In genomic region chr13:51920267-51920666, GRCh38 we compare ENCODE assay signal across 32 cellular contexts. TPM values are rescaled to one million over a fixed set of nuclear protein-coding genes. Genes with fewer than 3 reads are reported as not detected.
"Had no signal": no experiment of that assay in that cellular context is flagged by ENCODE, and none has a peak within 500 bp of the region (broad histone marks: within the 10 kb centered on the region; RNA-seq: fewer than 3 reads in every experiment).

No MANE protein-coding gene starts in this region.

- DNase-seq: activated CD4-positive, alpha-beta memory T cell treated with anti-CD3 and anti-CD28 coated beads for 36 hours; activated CD4-positive, alpha-beta T cell treated with anti-CD3 and anti-CD28 coated beads for 36 hours; activated CD4-positive, alpha-beta T cell treated with anti-CD3 and anti-CD28 coated beads, Interleukin-2, amount 50 U/mL, for 1 hour; activated naive CD4-positive, alpha-beta T cell treated with anti-CD3 and anti-CD28 coated beads, Interleukin-2, amount 10 ng/mL, durations not matched to agents 7 days and 5 days; activated naive CD8-positive, alpha-beta T cell treated with anti-CD3 and anti-CD28 coated beads, Interleukin-2, amount 50 U/mL, for 24 hours; activated T-cell treated with anti-CD3 and anti-CD28 coated beads, Interleukin-2, amount 50 U/mL, for 24 hours; anterior cingulate cortex; Kasumi-1; KG1; MG63; MV-4-11; NCI-H1092; NCI-H1436 treated with DMSO at 0.1 percent for 48 hours; NCI-H1694 treated with DMSO at 0.1 percent for 48 hours; NCI-H2029; NCI-H345; NCI-H524 treated with DMSO at 0.1 percent for 48 hours; SHP77; SJCRH30 had no signal

- H3K4me1 Mint-ChIP-seq: activated naive CD8-positive, alpha-beta T cell treated with anti-CD3 and anti-CD28 coated beads, Interleukin-2, amount 50 U/mL, for 24 hours; WTC11 had no signal

- H3K27me3 Mint-ChIP-seq: activated CD4-positive, alpha-beta T cell treated with anti-CD3 and anti-CD28 coated beads for 36 hours; activated naive CD8-positive, alpha-beta T cell; activated naive CD8-positive, alpha-beta T cell treated with anti-CD3 and anti-CD28 coated beads, Interleukin-2, amount 50 U/mL, for 24 hours had no signal

- H3K27ac ChIP-seq: SJCRH30, SK-N-MC had no signal

- FAIRE-seq: TTC549 had no signal

- H3K9me3 Mint-ChIP-seq: activated CD4-positive, alpha-beta memory T cell treated with anti-CD3 and anti-CD28 coated beads for 36 hours; activated naive CD4-positive, alpha-beta T cell treated with anti-CD3 and anti-CD28 coated beads, Interleukin-2, amount 10 ng/mL, durations not matched to agents 7 days and 5 days; activated naive CD8-positive, alpha-beta T cell treated with anti-CD3 and anti-CD28 coated beads, Interleukin-2, amount 50 U/mL, for 24 hours; activated T-cell treated with anti-CD3 and anti-CD28 coated beads, Interleukin-2, amount 50 U/mL, for 24 hours; activated T-helper 2 cell treated with anti-CD3 and anti-CD28 coated beads, Interferon-gamma antibody, Interleukin-2, Interleukin-4, amounts not matched to agents 10 μg/mL and 5 μg/mL and 100 μg/mL, durations not matched to agents 14 hours and 24 hours and 36 hours; brain; central memory CD8-positive, alpha-beta T cell; T-helper 1 cell treated with Interleukin-12 subunit alpha and Interleukin-12 subunit beta and Interleukin-4 antibody, amounts not matched to agents 30 μg/mL and 1 μg/mL, for 36 hours; T-helper 2 cell treated with Interferon-gamma antibody and Interleukin-4, amounts not matched to agents 5 μg/mL and 100 μg/mL, for 36 hours; WTC11 had no signal

- H3K9me3 ChIP-seq: MG63, SJCRH30 had no signal

- H3K4me3 ChIP-seq: MG63, SJCRH30, SK-N-MC had no signal

- H3K27me3 ChIP-seq: MG63, SJCRH30 had no signal

- H3K4me3 Mint-ChIP-seq: activated CD4-positive, alpha-beta memory T cell treated with anti-CD3 and anti-CD28 coated beads for 36 hours; activated CD4-positive, alpha-beta T cell treated with anti-CD3 and anti-CD28 coated beads for 36 hours; activated naive CD4-positive, alpha-beta T cell treated with anti-CD3 and anti-CD28 coated beads, Interleukin-2, amount 10 ng/mL, durations not matched to agents 7 days and 5 days; activated naive CD8-positive, alpha-beta T cell; activated naive CD8-positive, alpha-beta T cell treated with anti-CD3 and anti-CD28 coated beads, Interleukin-2, amount 50 U/mL, for 24 hours; activated T-cell treated with anti-CD3 and anti-CD28 coated beads, Interleukin-2, amount 50 U/mL, for 24 hours; brain; central memory CD8-positive, alpha-beta T cell; T-helper 1 cell treated with Interleukin-12 subunit alpha and Interleukin-12 subunit beta and Interleukin-4 antibody, amounts not matched to agents 30 μg/mL and 1 μg/mL, for 36 hours; T-helper 2 cell treated with Interferon-gamma antibody and Interleukin-4, amounts not matched to agents 5 μg/mL and 100 μg/mL, for 36 hours; WTC11 had no signal

- H3K36me3 ChIP-seq: MG63, SJCRH30 had no signal

- ATAC-seq: activated CD4-positive, alpha-beta T cell treated with anti-CD3 and anti-CD28 coated beads for 36 hours; activated CD4-positive, CD25-positive, alpha-beta regulatory T cell treated with anti-CD3 and anti-CD28 coated beads, Interleukin-2, amount 50 U/mL, for 24 hours; activated naive CD8-positive, alpha-beta T cell treated with anti-CD3 and anti-CD28 coated beads, Interleukin-2, amount 50 U/mL, for 24 hours; Panc1; WTC11 had no signal

- H3K36me3 Mint-ChIP-seq: activated CD4-positive, alpha-beta memory T cell treated with anti-CD3 and anti-CD28 coated beads for 36 hours; activated naive CD4-positive, alpha-beta T cell treated with anti-CD3 and anti-CD28 coated beads, Interleukin-2, amount 10 ng/mL, durations not matched to agents 7 days and 5 days; activated naive CD8-positive, alpha-beta T cell; brain; WTC11 had no signal

- H3K4me1 ChIP-seq: SJCRH30 had no signal

- H3K27ac Mint-ChIP-seq: activated CD4-positive, alpha-beta memory T cell treated with anti-CD3 and anti-CD28 coated beads for 36 hours; activated CD4-positive, alpha-beta T cell treated with anti-CD3 and anti-CD28 coated beads for 36 hours; activated naive CD4-positive, alpha-beta T cell treated with anti-CD3 and anti-CD28 coated beads, Interleukin-2, amount 10 ng/mL, durations not matched to agents 7 days and 5 days; activated naive CD8-positive, alpha-beta T cell; activated naive CD8-positive, alpha-beta T cell treated with anti-CD3 and anti-CD28 coated beads, Interleukin-2, amount 50 U/mL, for 24 hours; activated T-cell treated with anti-CD3 and anti-CD28 coated beads, Interleukin-2, amount 50 U/mL, for 24 hours; activated T-helper 2 cell treated with anti-CD3 and anti-CD28 coated beads, Interferon-gamma antibody, Interleukin-2, Interleukin-4, amounts not matched to agents 10 μg/mL and 5 μg/mL and 100 μg/mL, durations not matched to agents 14 hours and 24 hours and 36 hours; brain; T-helper 1 cell treated with Interleukin-12 subunit alpha and Interleukin-12 subunit beta and Interleukin-4 antibody, amounts not matched to agents 30 μg/mL and 1 μg/mL, for 36 hours; T-helper 2 cell treated with Interferon-gamma antibody and Interleukin-4, amounts not matched to agents 5 μg/mL and 100 μg/mL, for 36 hours; WTC11 had no signal

RNA-seq across cellular contexts. Expression of gene CCDC70, which starts 58.5 kb away (rescaled TPM):
- total RNA-seq: activated CD4-positive, alpha-beta memory T cell treated with anti-CD3 and anti-CD28 coated beads for 36 hours; activated CD4-positive, alpha-beta T cell treated with anti-CD3 and anti-CD28 coated beads for 36 hours; activated T-helper 2 cell treated with anti-CD3 and anti-CD28 coated beads, Interferon-gamma antibody, Interleukin-2, Interleukin-4, amounts not matched to agents 10 μg/mL and 5 μg/mL and 100 μg/mL, durations not matched to agents 14 hours and 24 hours and 36 hours; NCI-H460; RPMI7951; SJCRH30; WTC11 had no signal
